14 cellular contexts compared by ENCODE assay signal in the genomic region with DNA sequence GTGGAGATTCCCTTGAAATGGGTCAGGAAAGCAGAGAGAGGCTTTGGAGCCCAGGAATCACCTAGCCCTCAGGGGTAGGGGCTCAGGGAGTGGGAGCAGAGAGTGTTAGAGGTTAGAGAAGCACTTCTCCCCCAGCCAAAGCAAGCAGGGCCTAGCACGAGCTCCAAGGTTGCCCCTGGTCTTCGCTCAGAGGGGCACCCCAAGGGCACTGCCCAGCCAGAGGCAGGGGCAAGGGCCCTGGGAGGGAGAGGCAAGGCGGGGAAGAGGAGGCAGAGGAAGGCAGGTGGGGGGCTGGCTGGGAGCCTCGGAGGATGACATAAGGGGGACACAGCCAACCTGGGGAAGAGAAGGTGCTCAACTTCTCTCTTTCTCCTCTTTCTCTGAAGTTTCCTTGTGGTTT.
DNase-seq lines count a peak whose midpoint lies in the region; ATAC-seq and TF ChIP-seq lines count a peak whose summit lies in the region.
"Had no signal": no experiment of that assay in that cellular context is flagged by ENCODE, and none has a peak within 500 bp of the region (broad histone marks: within the 10 kb centered on the region; RNA-seq: fewer than 3 reads in every experiment).

No MANE protein-coding gene starts in this region.

- H3K4me2 ChIP-seq in PC-3 (ENCODE audit: low read length), result peak overlapping the region; percentile 67

- no peaks in the 10 kb centered on the region for H3K79me2 ChIP-seq in PC-3 (ENCODE audit: low read length)

- no peaks in the 10 kb centered on the region for H3K27me3 ChIP-seq in PC-3 (ENCODE audit: low read length)
- no peaks in the 10 kb centered on the region for H3K27me3 ChIP-seq in esophagus (ENCODE audit: control insufficient read depth in 1 of 2, insufficient read depth in 2 of 2, low read length in 2 of 2)
- H3K27me3 ChIP-seq in suprapubic skin, result peaks cover 13% of the 10 kb centered on the region

- H3K9me3 Mint-ChIP-seq in mesothelial cell of epicardium, result no peaks in the 10 kb centered on the region
- H3K9me3 Mint-ChIP-seq: dendritic cell treated with granulocyte-macrophage colony-stimulating factor and Interleukin-4, amounts not matched to agents 40 ng/mL and 50 ng/mL, for 4 days; naive B cell; T-helper 2 cell treated with Interferon-gamma antibody and Interleukin-4, amounts not matched to agents 5 μg/mL and 100 μg/mL, for 36 hours had no signal

- H3K36me3 Mint-ChIP-seq in mesothelial cell of epicardium, result no peaks in the 10 kb centered on the region
- H3K36me3 Mint-ChIP-seq: naive B cell had no signal

- no TSS peak for BruUV-seq in PC-3 (replicated peaks; lab: Mats Ljungman, UMichigan)

- no peaks in the 10 kb centered on the region for H4K20me1 ChIP-seq in PC-3 (ENCODE audit: low read length)

- intact Hi-C loops in PC-3 (cut with micrococcal nuclease), result loop anchor here (2.0 kb wide), 1 partner anchor 72 kb away; the partner anchor contains the start of gene CASZ1

- TF ChIP-seq EP300 in suprapubic skin (IDR thresholded peaks at IDR 0.05), result no peak

- no peak overlapping the region for H3K9ac ChIP-seq in PC-3 (ENCODE audit: low read length)

- no peak overlapping the region for H2AFZ ChIP-seq in PC-3 (ENCODE audit: low read length)

- 79% methylated on average over 4 of the region's 4 CpGs for WGBS in esophagus, 2 donors
- 61% methylated on average over 4 of the region's 4 CpGs for WGBS in suprapubic skin

- no peak overlapping the region for H3K4me3 Mint-ChIP-seq in mesothelial cell of epicardium
- H3K4me3 Mint-ChIP-seq: dendritic cell treated with granulocyte-macrophage colony-stimulating factor and Interleukin-4, amounts not matched to agents 40 ng/mL and 50 ng/mL, for 4 days; naive B cell; T-helper 2 cell treated with Interferon-gamma antibody and Interleukin-4, amounts not matched to agents 5 μg/mL and 100 μg/mL, for 36 hours had no signal

- peaks cover 52% of the 10 kb centered on the region for H3K27me3 Mint-ChIP-seq in mesothelial cell of epicardium (ENCODE audit: low read depth)
- H3K27me3 Mint-ChIP-seq: dendritic cell treated with granulocyte-macrophage colony-stimulating factor and Interleukin-4, amounts not matched to agents 40 ng/mL and 50 ng/mL, for 4 days had no signal

- H3K27ac Mint-ChIP-seq in mesothelial cell of epicardium, result peak overlapping the region; percentile 77
- H3K27ac Mint-ChIP-seq: dendritic cell treated with granulocyte-macrophage colony-stimulating factor and Interleukin-4, amounts not matched to agents 40 ng/mL and 50 ng/mL, for 4 days; T-helper 2 cell treated with Interferon-gamma antibody and Interleukin-4, amounts not matched to agents 5 μg/mL and 100 μg/mL, for 36 hours had no signal

- CTCF ChIA-PET in PC-3 (lab: Charles Lee), result no interaction called here

- ATAC-seq in PC-3 (no peak), HG02852 (IDR thresholded peaks at IDR 0.05; ENCODE audit: unreplicated experiment) (no peak)

- H3K4me1 ChIP-seq in PC-3 (ENCODE audit: insufficient read depth, low read length), result peaks cover 43% of the 10 kb centered on the region
- H3K4me1 ChIP-seq in esophagus (ENCODE audit: control insufficient read depth in 2 of 2, insufficient read depth in 2 of 2, low read length in 1 of 2), result peaks cover 19 to 30% of the 10 kb centered on the region in 2 donors
- peaks cover 71% of the 10 kb centered on the region for H3K4me1 ChIP-seq in suprapubic skin

- POLR2A ChIA-PET in PC-3 (lab: Charles Lee; ENCODE audit: unreplicated experiment), result no interaction called here

- H3K4me3 ChIP-seq in PC-3 (ENCODE audit: low read length) (no peak overlapping the region), esophagus (ENCODE audit: low read depth in 1 of 2, low read length in 2 of 2) (no peak overlapping the region), suprapubic skin (no peak overlapping the region)

- peak overlapping the region; percentile 17; the same call in 1 of the 2 replicates for H3K27ac ChIP-seq in PC-3 (ENCODE audit: low read length)
- peak overlapping the region; percentile 37 to 58 for H3K27ac ChIP-seq in esophagus (ENCODE audit: low read depth in 2 of 2, low read length in 1 of 2)
- H3K27ac ChIP-seq in suprapubic skin, result peak overlapping the region; percentile 68
- H3K27ac ChIP-seq: epithelial cell of prostate had no signal

- no peaks in the 10 kb centered on the region for H3F3A ChIP-seq in PC-3 (ENCODE audit: low read length, unreplicated experiment)

- no peak for TF ChIP-seq POLR2A in suprapubic skin (IDR thresholded peaks at IDR 0.05)

- no peak for DNase-seq in PC-3
- DNase-seq in mesothelial cell of epicardium (ENCODE audit: low spot score in 2 of 2, unreplicated experiment in 2 of 2), result no peak
- DNase-seq in suprapubic skin (ENCODE audit: low spot score in 2 of 2), result no peak
- DNase-seq in C1 segment of cervical spinal cord (lab: John Stamatoyannopoulos, UW), result no peak
- no peak for DNase-seq in stimulated activated CD8-positive, alpha-beta memory T cell treated with anti-CD3 and anti-CD28 coated beads, Interleukin-4, amount 100 ng/mL, for 48 hours
- DNase-seq in activated CD8-positive, alpha-beta memory T cell treated with anti-CD3 and anti-CD28 coated beads for 24 hours, result no peak
- DNase-seq: activated CD8-positive, alpha-beta memory T cell treated with anti-CD3 and anti-CD28 coated beads, Interleukin-2, amount 50 U/mL, for 4 hours; KBM-7; naive B cell had no signal

- no peak for TF ChIP-seq CTCF in PC-3 (conservative IDR thresholded peaks at IDR 0.05; ENCODE audit: low read depth, low read length)
- no peak for TF ChIP-seq CTCF in mesothelial cell of epicardium (IDR thresholded peaks at IDR 0.05; ENCODE audit: unreplicated experiment)
- no peak for TF ChIP-seq CTCF in suprapubic skin (IDR thresholded peaks at IDR 0.05)

- H3K4me1 Mint-ChIP-seq in mesothelial cell of epicardium, result peaks cover 34% of the 10 kb centered on the region
- H3K4me1 Mint-ChIP-seq: naive B cell had no signal

- H3K9me3 ChIP-seq in PC-3 (ENCODE audit: low read length) (no peaks in the 10 kb centered on the region), esophagus (ENCODE audit: control insufficient read depth in 2 of 2, insufficient read depth in 1 of 2, low read depth in 1 of 2, low read length in 1 of 2) (no peaks in the 10 kb centered on the region), suprapubic skin (no peaks in the 10 kb centered on the region)

- H3K36me3 ChIP-seq in PC-3 (ENCODE audit: low read depth, low read length) (no peaks in the 10 kb centered on the region), esophagus (ENCODE audit: control insufficient read depth in 2 of 2, insufficient read depth in 2 of 2, low read length in 1 of 2) (peaks cover 0 to 3% of the 10 kb centered on the region in 2 donors), suprapubic skin (no peaks in the 10 kb centered on the region)

- no peaks in the 10 kb centered on the region for H3K9me2 ChIP-seq in PC-3 (replicated peaks; ENCODE audit: low read length)

Comparison
In these comparisons a context has a peak if more than half of its experiments do, and no peak if none do; other contexts are left out.
1. H3K27ac ChIP-seq: peak in every context shown above with its lines; median percentile 68 in suprapubic skin; 48 in esophagus; 17 in PC-3.